Comparison of ENCODE assay signal across 1 cellular context in genomic region chr4:168618577-168619265, GRCh38.
TF ChIP-seq lines count a peak whose summit lies in the region.

No MANE protein-coding gene starts in this region.

TF ChIP-seq in IMR-90, 13 proteins besides CTCF, POLR2A, EP300 and RAD21:
- no peak for TF ChIP-seq BHLHE40 (IDR thresholded peaks at IDR 0.05; ENCODE audit: low read depth, low read length)
- TF ChIP-seq CHD1 (IDR thresholded peaks at IDR 0.05; ENCODE audit: low read depth, low read length) = no peak
TF ChIP-seq in IMR-90: peak in this region for 0.
